In the genomic region with DNA sequence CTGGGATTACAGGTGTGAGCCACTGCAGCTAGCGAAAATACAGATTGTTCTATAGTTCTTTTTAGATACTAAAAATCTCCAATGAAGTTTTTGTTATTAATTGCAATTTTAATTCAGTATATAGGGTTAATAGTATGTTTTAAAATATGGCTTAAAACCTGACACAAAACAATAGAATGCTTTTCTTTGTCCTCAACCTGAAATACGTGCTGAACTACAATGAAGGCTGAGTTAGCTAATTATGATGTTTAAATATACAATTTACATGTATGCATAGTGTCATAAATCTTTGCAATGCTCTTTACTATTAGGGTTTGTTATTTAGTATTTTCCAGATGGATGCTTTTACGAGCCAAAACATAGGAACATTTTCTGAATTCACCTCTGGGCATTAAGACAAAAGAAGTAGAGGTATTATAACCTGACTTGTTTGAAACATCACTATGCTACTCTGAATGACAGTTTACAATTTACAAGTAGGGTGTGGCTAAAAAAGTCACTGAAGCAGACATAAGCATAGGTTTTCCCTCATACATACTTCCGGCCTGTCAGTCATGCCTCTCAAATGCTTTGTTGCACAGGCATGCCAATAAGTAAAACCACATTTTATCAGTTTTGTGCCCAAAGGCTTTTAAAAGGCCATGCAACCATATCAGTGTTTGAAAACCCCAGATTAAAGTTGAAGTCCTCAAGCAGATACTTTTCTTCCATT, we compare ENCODE assay signal across 20 cellular contexts.
DNase-seq lines count a peak whose midpoint lies in the region; ATAC-seq and TF ChIP-seq lines count a peak whose summit lies in the region.
"Had no signal": no experiment of that assay in that cellular context is flagged by ENCODE, and none has a peak within 500 bp of the region (broad histone marks: within the 10 kb centered on the region; RNA-seq: fewer than 3 reads in every experiment).

No MANE protein-coding gene starts in this region.

- ATAC-seq in stimulated activated naive B cell treated with anti-CD40 and anti-IgM and Interleukin-4, amounts not matched to agents 10 μg/mL and 1 μg/mL and 100 μg/mL, for 72 hours (replicated peaks): peak in 1 of 2 donors; percentile 50
- ATAC-seq: activated CD4-positive, alpha-beta T cell treated with anti-CD3 and anti-CD28 coated beads for 36 hours; activated CD8-positive, alpha-beta memory T cell treated with anti-CD3 and anti-CD28 coated beads, Interleukin-2, amount 10 ng/mL, durations not matched to agents 7 days and 5 days; activated naive CD4-positive, alpha-beta T cell treated with anti-CD3 and anti-CD28 coated beads, Interleukin-2, amount 50 U/mL, for 72 hours; gastrocnemius medialis had no signal

- DNase-seq in NCI-H2171 treated with DMSO at 0.1 percent for 48 hours (lab: John Stamatoyannopoulos, UW) (peak; percentile 3), NCI-H2171 (lab: John Stamatoyannopoulos, UW) (no peak), NCI-H69 (lab: John Stamatoyannopoulos, UW) (peak; percentile 70), CD14-positive monocyte (ENCODE audit: low spot score) (no peak), SHP77 (lab: John Stamatoyannopoulos, UW) (no peak), Ammon's horn (ENCODE audit: low spot score) (no peak)
- no peak for DNase-seq in stimulated activated naive B cell treated with anti-CD40 and anti-IgM and Interleukin-4, amounts not matched to agents 10 μg/mL and 1 μg/mL and 100 μg/mL, for 72 hours
- DNase-seq: activated CD4-positive, alpha-beta T cell treated with anti-CD3 and anti-CD28 coated beads for 36 hours; activated CD8-positive, alpha-beta memory T cell treated with anti-CD3 and anti-CD28 coated beads, Interleukin-2, amount 10 ng/mL, durations not matched to agents 7 days and 5 days; DMS153; gastrocnemius medialis; Karpas-422; kidney; nucleus accumbens; retina; spleen; stimulated activated CD4-positive, alpha-beta T cell treated with anti-CD3 and anti-CD28 coated beads, Interleukin-4, amount 100 ng/mL, for 4 hours; upper lobe of left lung had no signal

- H3K4me3 Mint-ChIP-seq in stimulated activated naive B cell treated with anti-CD40 and anti-IgM and Interleukin-4, amounts not matched to agents 10 μg/mL and 1 μg/mL and 100 μg/mL, for 72 hours: no peak overlapping the region
- H3K4me3 Mint-ChIP-seq in CD14-positive monocyte: no peak overlapping the region
- H3K4me3 Mint-ChIP-seq: activated CD4-positive, alpha-beta T cell treated with anti-CD3 and anti-CD28 coated beads for 36 hours; activated CD8-positive, alpha-beta memory T cell treated with anti-CD3 and anti-CD28 coated beads, Interleukin-2, amount 10 ng/mL, durations not matched to agents 7 days and 5 days had no signal

- 0 out of 2 replicates have a peak overlapping the region, but pooled peaks have one; percentile 1 for H3K27ac ChIP-seq in VCaP
- H3K27ac ChIP-seq: gastrocnemius medialis, spleen, upper lobe of left lung had no signal

- H3K4me1 Mint-ChIP-seq in stimulated activated naive B cell treated with anti-CD40 and anti-IgM and Interleukin-4, amounts not matched to agents 10 μg/mL and 1 μg/mL and 100 μg/mL, for 72 hours: peaks cover 0 to 6% of the 10 kb centered on the region in 2 donors
- no peaks in the 10 kb centered on the region for H3K4me1 Mint-ChIP-seq in CD14-positive monocyte
- H3K4me1 Mint-ChIP-seq: activated CD4-positive, alpha-beta T cell treated with anti-CD3 and anti-CD28 coated beads for 36 hours; activated CD8-positive, alpha-beta memory T cell treated with anti-CD3 and anti-CD28 coated beads, Interleukin-2, amount 10 ng/mL, durations not matched to agents 7 days and 5 days had no signal

- H3K36me3 Mint-ChIP-seq in stimulated activated naive B cell treated with anti-CD40 and anti-IgM and Interleukin-4, amounts not matched to agents 10 μg/mL and 1 μg/mL and 100 μg/mL, for 72 hours: peaks cover 1 to 19% of the 10 kb centered on the region in 2 donors
- H3K36me3 Mint-ChIP-seq in CD14-positive monocyte: no peaks in the 10 kb centered on the region
- H3K36me3 Mint-ChIP-seq: activated CD8-positive, alpha-beta memory T cell treated with anti-CD3 and anti-CD28 coated beads, Interleukin-2, amount 10 ng/mL, durations not matched to agents 7 days and 5 days had no signal

- no peaks in the 10 kb centered on the region for H3K27me3 Mint-ChIP-seq in stimulated activated naive B cell treated with anti-CD40 and anti-IgM and Interleukin-4, amounts not matched to agents 10 μg/mL and 1 μg/mL and 100 μg/mL, for 72 hours
- no peaks in the 10 kb centered on the region for H3K27me3 Mint-ChIP-seq in CD14-positive monocyte (ENCODE audit: low read depth in 3 of 3)
- H3K27me3 Mint-ChIP-seq: activated CD4-positive, alpha-beta T cell treated with anti-CD3 and anti-CD28 coated beads for 36 hours; activated CD8-positive, alpha-beta memory T cell treated with anti-CD3 and anti-CD28 coated beads, Interleukin-2, amount 10 ng/mL, durations not matched to agents 7 days and 5 days had no signal

- intact Hi-C loops in CD14-positive monocyte (cut with micrococcal nuclease): no loop called here

- peak overlapping the region; percentile 9 for H3K27ac Mint-ChIP-seq in stimulated activated naive B cell treated with anti-CD40 and anti-IgM and Interleukin-4, amounts not matched to agents 10 μg/mL and 1 μg/mL and 100 μg/mL, for 72 hours
- H3K27ac Mint-ChIP-seq in CD14-positive monocyte: no peak overlapping the region
- H3K27ac Mint-ChIP-seq: activated CD4-positive, alpha-beta T cell treated with anti-CD3 and anti-CD28 coated beads for 36 hours; activated CD8-positive, alpha-beta memory T cell treated with anti-CD3 and anti-CD28 coated beads, Interleukin-2, amount 10 ng/mL, durations not matched to agents 7 days and 5 days; activated naive CD4-positive, alpha-beta T cell treated with anti-CD3 and anti-CD28 coated beads, Interleukin-2, amount 50 U/mL, for 72 hours had no signal

- TF ChIP-seq CTCF in VCaP (conservative IDR thresholded peaks at IDR 0.05) (no peak), CD14-positive monocyte (IDR thresholded peaks at IDR 0.05) (no peak)

- peaks cover 6 to 16% of the 10 kb centered on the region in 2 donors for H3K9me3 Mint-ChIP-seq in stimulated activated naive B cell treated with anti-CD40 and anti-IgM and Interleukin-4, amounts not matched to agents 10 μg/mL and 1 μg/mL and 100 μg/mL, for 72 hours
- H3K9me3 Mint-ChIP-seq in CD14-positive monocyte: peaks cover 6 to 13% (median 8%) of the 10 kb centered on the region in 7 donors

Comparison
In these comparisons a context has a peak if more than half of its experiments do, and no peak if none do; other contexts are left out.
1. DNase-seq: peak in NCI-H2171 treated with DMSO at 0.1 percent for 48 hours (single experiment) and NCI-H69 (single experiment); none in NCI-H2171 (single experiment), stimulated activated naive B cell treated with anti-CD40 and anti-IgM and Interleukin-4, amounts not matched to agents 10 μg/mL and 1 μg/mL and 100 μg/mL, for 72 hours (single experiment), CD14-positive monocyte (single experiment), SHP77 (0 of 2) and Ammon's horn (single experiment).